7 cellular contexts compared by ENCODE assay signal in the genomic region with DNA sequence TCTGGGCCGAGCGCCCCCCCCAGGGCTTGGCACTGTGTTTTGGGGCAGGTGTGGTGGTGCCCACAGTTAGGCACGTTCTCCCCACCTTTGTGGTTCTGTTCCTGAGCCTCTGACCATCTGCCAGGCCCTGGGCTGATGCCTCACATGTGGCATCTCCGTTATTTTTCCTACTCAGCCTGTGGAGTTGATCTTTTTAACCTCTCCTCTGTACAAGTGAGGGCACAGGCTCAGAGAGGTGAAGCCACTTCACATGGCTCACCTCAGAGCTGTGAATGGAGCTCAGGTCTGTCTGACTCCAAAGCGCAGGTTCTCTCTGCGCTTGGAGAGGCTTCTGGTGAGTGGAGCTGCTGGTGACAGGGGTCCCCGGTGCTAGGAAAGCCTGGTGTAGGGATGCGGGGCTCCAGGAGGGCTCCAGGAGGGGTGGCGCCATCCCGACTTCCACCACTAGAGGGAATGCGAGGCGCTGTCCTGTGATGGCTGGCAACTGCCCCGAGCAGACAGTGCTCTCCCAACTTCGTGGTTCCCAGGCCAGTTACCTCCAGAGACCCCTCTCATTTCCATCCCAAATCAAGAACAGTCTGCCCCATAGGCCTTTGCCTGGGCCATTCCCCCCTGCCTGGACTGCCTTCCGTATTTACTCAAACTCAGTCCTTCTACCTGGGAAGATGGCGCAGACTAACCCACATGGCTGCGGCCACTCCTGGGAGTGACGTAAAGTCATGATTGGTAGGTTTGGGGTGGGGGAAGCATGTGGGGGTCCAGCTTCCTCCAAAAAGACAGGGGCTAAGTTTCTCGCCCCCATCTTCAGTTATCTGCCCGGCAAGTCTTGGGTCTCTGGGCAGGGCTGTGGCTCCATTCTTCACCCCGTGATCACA. TPM values are rescaled to one million over a fixed set of nuclear protein-coding genes. Genes with fewer than 3 reads are reported as not detected.
DNase-seq lines count a peak whose midpoint lies in the region; ATAC-seq and TF ChIP-seq lines count a peak whose summit lies in the region.

No MANE protein-coding gene starts in this region.

- WGBS in heart left ventricle, 4 donors = 66 to 71% (median 68%) methylated on average over 20 to 21 of the region's 21 CpGs
- WGBS in spleen, 5 donors = 72 to 78% (median 76%) methylated on average over 14 to 21 of the region's 21 CpGs

- CTCF ChIA-PET in PC-3 (lab: Charles Lee) = interaction anchor here (0.6 kb wide), 1 partner anchor 41 kb away, joined by 3 read pairs; no protein-coding TSS in a partner anchor

- H2AFZ ChIP-seq in PC-3 (ENCODE audit: low read length) = no peak overlapping the region

- H3K9ac ChIP-seq in PC-3 (ENCODE audit: low read length) = no peak overlapping the region

- TF ChIP-seq CTCF in GM12873 (IDR thresholded peaks at IDR 0.05; ENCODE audit: insufficient read depth, low read depth, low read length, missing control alignments) (peak; percentile 83), PC-3 (conservative IDR thresholded peaks at IDR 0.05; ENCODE audit: low read depth, low read length) (peak; percentile 85), heart left ventricle (IDR thresholded peaks at IDR 0.05) (peak; percentile 47 to 75 (median 66)), spleen (IDR thresholded peaks at IDR 0.05 in 8 of 11, conservative IDR thresholded peaks at IDR 0.05 in 3 of 11) (peak in 10 of 11 experiments; percentile 37 to 81 (median 70))

- H3K9me3 ChIP-seq in PC-3 (ENCODE audit: low read length) (no peaks in the 10 kb centered on the region), heart left ventricle (no peaks in the 10 kb centered on the region), spleen (no peaks in the 10 kb centered on the region)

- H3K9me2 ChIP-seq in PC-3 (replicated peaks; ENCODE audit: low read length) = no peaks in the 10 kb centered on the region

- BruUV-seq in PC-3 (replicated peaks; lab: Mats Ljungman, UMichigan) = no TSS peak

- TF ChIP-seq POLR2A in heart left ventricle (IDR thresholded peaks at IDR 0.05) = no peak
- TF ChIP-seq POLR2A in spleen (IDR thresholded peaks at IDR 0.05) = no peak

- peak; percentile 59 for DNase-seq in PC-3
- peak; percentile 16 for DNase-seq in activated effector memory CD4-positive, alpha-beta T cell treated with Interleukin-2 at 50 U/mL for 16 hours
- DNase-seq in heart left ventricle = peak in 2 of 5 donors; percentile 39 to 51
- DNase-seq in spleen = no peak

- no peak overlapping the region for H3K27ac ChIP-seq in PC-3 (ENCODE audit: low read length)
- H3K27ac ChIP-seq in heart left ventricle = no peak overlapping the region
- H3K27ac ChIP-seq in spleen = no peak overlapping the region

- H3K27me3 ChIP-seq in PC-3 (ENCODE audit: low read length) (no peaks in the 10 kb centered on the region), heart left ventricle (no peaks in the 10 kb centered on the region), spleen (replicated peaks in 1 of 7) (no peaks in the 10 kb centered on the region)

- ATAC-seq in PC-3 (peak; percentile 73), heart left ventricle (peak in 3 of 4 donors; percentile 38 to 56 (median 48)), HG03565 (IDR thresholded peaks at IDR 0.05; ENCODE audit: unreplicated experiment) (no peak), HG03378 (IDR thresholded peaks at IDR 0.05; ENCODE audit: unreplicated experiment) (no peak)

- H3K4me2 ChIP-seq in PC-3 (ENCODE audit: low read length) = no peak overlapping the region

- peaks cover 13% of the 10 kb centered on the region for H3K4me1 ChIP-seq in PC-3 (ENCODE audit: insufficient read depth, low read length)
- H3K4me1 ChIP-seq in heart left ventricle = peaks cover 0 to 26% (median 6%) of the 10 kb centered on the region in 12 donors
- H3K4me1 ChIP-seq in spleen = peaks cover 3 to 61% (median 33%) of the 10 kb centered on the region in 6 donors

- POLR2A ChIA-PET in PC-3 (lab: Charles Lee; ENCODE audit: unreplicated experiment) = no interaction called here

- H4K20me1 ChIP-seq in PC-3 (ENCODE audit: low read length) = peaks cover 20% of the 10 kb centered on the region; the same call in 1 of the 2 replicates

- peaks cover 18% of the 10 kb centered on the region for H3K36me3 ChIP-seq in PC-3 (ENCODE audit: low read depth, low read length)
- peaks cover 0 to 21% (median 14%) of the 10 kb centered on the region in 9 donors for H3K36me3 ChIP-seq in heart left ventricle
- H3K36me3 ChIP-seq in spleen = peaks cover 0 to 21% (median 8%) of the 10 kb centered on the region in 6 donors

- H3K4me3 ChIP-seq in PC-3 (ENCODE audit: low read length) (no peak overlapping the region), heart left ventricle (no peak overlapping the region), spleen (no peak overlapping the region)

- H3K79me2 ChIP-seq in PC-3 (ENCODE audit: low read length) = peaks cover 82% of the 10 kb centered on the region

- intact Hi-C loops in PC-3 (cut with micrococcal nuclease) = no loop called here
- intact Hi-C loops in heart left ventricle (cut with DNase I) = loop anchor here in 1 of 10 donors (5.0 kb wide), 1 partner anchor 114 kb away; a partner anchor contains a TSS
- intact Hi-C loops in spleen (cut with DNase I; ENCODE audit: low total_unique reads) = loop anchor here (5.0 kb wide), 1 partner anchor 114 kb away; a partner anchor contains a TSS

- H3F3A ChIP-seq in PC-3 (ENCODE audit: low read length, unreplicated experiment) = no peaks in the 10 kb centered on the region

RNA-seq across cellular contexts. Expression of a gene that starts 9.9 kb away (rescaled TPM):
- total RNA-seq in PC-3 (2014; rRNA removed) (31.6 and 32.5 TPM in 2 replicates), heart left ventricle (10 to 100 TPM; 11.4 to 22.1 (median 14.3) TPM), spleen (10 to 100 TPM in 1 of 7 donors, 1 to 10 TPM in 6; 4.2 to 10.1 (median 8.1) TPM)
- polyA plus RNA-seq in heart left ventricle (10 to 100 TPM in 1 of 2 donors, 1 to 10 TPM in 1; 4.0 to 14.4 TPM), spleen (1 to 10 TPM; 2.5 to 4.8 (median 3.8) TPM)

RNA-seq across cellular contexts. Expression of a gene that starts 47.0 kb away (rescaled TPM):
- total RNA-seq in PC-3 (2014; rRNA removed) = 16.7 and 21.8 TPM in 2 replicates
- total RNA-seq in heart left ventricle = 10 to 100 TPM; 14.3 to 39.6 (median 22.7) TPM
- polyA plus RNA-seq in heart left ventricle = 10 to 100 TPM; 19.8 to 31.7 TPM
- total RNA-seq in spleen = 10 to 100 TPM; 56.1 to 97.1 (median 79.7) TPM
- polyA plus RNA-seq in spleen = 10 to 100 TPM in 2 of 3 donors, 1 to 10 TPM in 1; 7.8 to 28.3 (median 11.5) TPM

Comparison
In these comparisons a context has a peak if more than half of its experiments do, and no peak if none do; other contexts are left out.
1. ATAC-seq: peak in PC-3 (single experiment) and heart left ventricle (3 of 4); none in HG03565 (single experiment) and HG03378 (single experiment).
2. Peak in every context shown above with its lines, with median percentiles within 50 percentile points of each other: CTCF ChIP-seq.